Comparison of ENCODE assay signal across 16 cellular contexts in genomic region chr1:59171788-59172187, GRCh38.
"Had no signal": no experiment of that assay in that cellular context is flagged by ENCODE, and none has a peak within 500 bp of the region (broad histone marks: within the 10 kb centered on the region; RNA-seq: fewer than 3 reads in every experiment).

No MANE protein-coding gene starts in this region.

- H3K4me3 Mint-ChIP-seq: activated naive CD4-positive, alpha-beta T cell treated with anti-CD3 and anti-CD28 coated beads, Interleukin-2, amount 50 U/mL, for 24 hours; immature natural killer cell; naive thymus-derived CD4-positive, alpha-beta T cell; stimulated activated naive CD8-positive, alpha-beta T cell treated with anti-CD3 and anti-CD28 coated beads, Interleukin-15, Interleukin-2, amounts not matched to agents 100 ng/mL and 50 ng/mL, for 24 hours had no signal

- H3K9me3 ChIP-seq: body of pancreas, left lung, thyroid gland, upper lobe of right lung had no signal

- H3K36me3 Mint-ChIP-seq: activated naive CD4-positive, alpha-beta T cell treated with anti-CD3 and anti-CD28 coated beads, Interleukin-2, amount 50 U/mL, for 24 hours; immature natural killer cell had no signal

- H3K4me1 Mint-ChIP-seq: activated naive CD4-positive, alpha-beta T cell treated with anti-CD3 and anti-CD28 coated beads, Interleukin-2, amount 50 U/mL, for 24 hours; immature natural killer cell had no signal

- H3K27me3 Mint-ChIP-seq: progenitor cell of endocrine pancreas; stimulated activated naive CD8-positive, alpha-beta T cell treated with anti-CD3 and anti-CD28 coated beads, Interleukin-15, Interleukin-2, amounts not matched to agents 100 ng/mL and 50 ng/mL, for 24 hours had no signal

- DNase-seq: activated CD4-positive, alpha-beta T cell treated with anti-CD3 and anti-CD28 coated beads for 1 hour; activated gamma-delta T cell treated with Interleukin-2 at 50 U/mL for 16 hours; activated T-cell treated with anti-CD3 and anti-CD28 coated beads, Interleukin-2, amount 50 U/mL, for 1 hour; anterior cingulate cortex; body of pancreas; immature natural killer cell; left lung; naive thymus-derived CD4-positive, alpha-beta T cell; retina; stimulated activated CD4-positive, alpha-beta T cell treated with anti-CD3 and anti-CD28 coated beads, Interleukin-4, amount 100 ng/mL, for 24 hours; substantia nigra; thyroid gland; upper lobe of right lung had no signal

- H3K27ac Mint-ChIP-seq: activated naive CD4-positive, alpha-beta T cell treated with anti-CD3 and anti-CD28 coated beads, Interleukin-2, amount 50 U/mL, for 24 hours; immature natural killer cell; naive thymus-derived CD4-positive, alpha-beta T cell; progenitor cell of endocrine pancreas had no signal

- H3K9me3 Mint-ChIP-seq: stimulated activated naive CD8-positive, alpha-beta T cell treated with anti-CD3 and anti-CD28 coated beads, Interleukin-15, Interleukin-2, amounts not matched to agents 100 ng/mL and 50 ng/mL, for 24 hours had no signal

- ATAC-seq: left lung; naive thymus-derived CD4-positive, alpha-beta T cell; upper lobe of right lung had no signal
